12 cellular contexts compared by ENCODE assay signal in genomic region chr6:139856562-139856961, GRCh38.
"Had no signal": no experiment of that assay in that cellular context is flagged by ENCODE, and none has a peak within 500 bp of the region (broad histone marks: within the 10 kb centered on the region; RNA-seq: fewer than 3 reads in every experiment).

No MANE protein-coding gene starts in this region.

- H3K36me3 ChIP-seq: brain microvascular endothelial cell, stomach had no signal

- H3K4me3 Mint-ChIP-seq: activated B cell treated with CpG ODN at 0.5 μM for 24 hours; activated CD4-positive, alpha-beta T cell treated with anti-CD3 and anti-CD28 coated beads, Interleukin-2, amount 10 ng/mL, durations not matched to agents 24 days and 14 days; activated naive CD4-positive, alpha-beta T cell treated with anti-CD3 and anti-CD28 coated beads for 36 hours; activated T-helper 1 cell treated with anti-CD3 and anti-CD28 coated beads, Interleukin-12 subunit alpha, Interleukin-12 subunit beta, Interleukin-2, Interleukin-4 antibody, amounts not matched to agents 30 ng/mL and 10 ng/mL and 1 ng/mL, durations not matched to agents 14 hours and 24 hours and 36 hours; immature natural killer cell; memory B cell; T-helper 1 cell treated with Interleukin-12 subunit alpha and Interleukin-12 subunit beta and Interleukin-4 antibody, amounts not matched to agents 30 μg/mL and 1 μg/mL, for 36 hours had no signal

- H3K27me3 Mint-ChIP-seq: activated B cell treated with CpG ODN at 0.5 μM for 24 hours, memory B cell had no signal

- H3K4me3 ChIP-seq: stomach had no signal

- H3K27me3 ChIP-seq: brain microvascular endothelial cell, stomach had no signal

- H3K36me3 Mint-ChIP-seq: immature natural killer cell, memory B cell had no signal

- ATAC-seq: esophagus mucosa had no signal

- H3K9me3 Mint-ChIP-seq: activated B cell treated with CpG ODN at 0.5 μM for 24 hours; activated naive CD4-positive, alpha-beta T cell treated with anti-CD3 and anti-CD28 coated beads for 36 hours; memory B cell had no signal

- DNase-seq: activated B cell treated with CpG ODN at 0.5 μM for 24 hours; activated CD4-positive, alpha-beta T cell treated with anti-CD3 and anti-CD28 coated beads, Interleukin-2, amount 10 ng/mL, durations not matched to agents 24 days and 14 days; activated naive CD4-positive, alpha-beta T cell treated with anti-CD3 and anti-CD28 coated beads for 36 hours; glutamatergic neuron; immature natural killer cell; stimulated activated CD4-positive, alpha-beta T cell treated with anti-CD3 and anti-CD28 coated beads, Interleukin-4, amount 100 ng/mL, for 4 hours; stomach had no signal

- H3K27ac Mint-ChIP-seq: activated B cell treated with CpG ODN at 0.5 μM for 24 hours; activated CD4-positive, alpha-beta T cell treated with anti-CD3 and anti-CD28 coated beads, Interleukin-2, amount 10 ng/mL, durations not matched to agents 24 days and 14 days; activated naive CD4-positive, alpha-beta T cell treated with anti-CD3 and anti-CD28 coated beads for 36 hours; activated T-helper 1 cell treated with anti-CD3 and anti-CD28 coated beads, Interleukin-12 subunit alpha, Interleukin-12 subunit beta, Interleukin-2, Interleukin-4 antibody, amounts not matched to agents 30 ng/mL and 10 ng/mL and 1 ng/mL, durations not matched to agents 14 hours and 24 hours and 36 hours; immature natural killer cell; memory B cell; T-helper 1 cell treated with Interleukin-12 subunit alpha and Interleukin-12 subunit beta and Interleukin-4 antibody, amounts not matched to agents 30 μg/mL and 1 μg/mL, for 36 hours had no signal

- H3K9me3 ChIP-seq: stomach had no signal

- H3K27ac ChIP-seq: brain microvascular endothelial cell had no signal

- H3K4me1 Mint-ChIP-seq: activated B cell treated with CpG ODN at 0.5 μM for 24 hours; activated CD4-positive, alpha-beta T cell treated with anti-CD3 and anti-CD28 coated beads, Interleukin-2, amount 10 ng/mL, durations not matched to agents 24 days and 14 days; immature natural killer cell; memory B cell had no signal
